Comparison of ENCODE assay signal across 19 cellular contexts in genomic region chr7:156524737-156525597, GRCh38.
"Had no signal": no experiment of that assay in that cellular context is flagged by ENCODE, and none has a peak within 500 bp of the region (broad histone marks: within the 10 kb centered on the region; RNA-seq: fewer than 3 reads in every experiment).

No MANE protein-coding gene starts in this region.

- H3K4me1 ChIP-seq: esophagus squamous epithelium, left lung, lower lobe of right lung, neural progenitor cell, right atrium auricular region, suprapubic skin, thyroid gland had no signal

- H3K27ac Mint-ChIP-seq: memory B cell; mesothelial cell of epicardium; natural killer cell treated with Interleukin-12 subunit alpha and Interleukin-12 subunit beta and Interleukin-15 and Interleukin-18, amount 100 ng/mL, for 72 hours; neural progenitor cell; type B pancreatic cell had no signal

- H3K9me3 ChIP-seq: esophagus squamous epithelium, left lung, lower lobe of right lung, ovary, right atrium auricular region, suprapubic skin, thyroid gland had no signal

- DNase-seq: effector memory CD4-positive, alpha-beta T cell; esophagus squamous epithelium; foreskin fibroblast; left lung; lower lobe of right lung; nucleus accumbens; ovary; stimulated activated CD4-positive, alpha-beta T cell treated with anti-CD3 and anti-CD28 coated beads, Interleukin-2, amount 100 ng/mL, for 48 hours; stimulated activated naive CD8-positive, alpha-beta T cell treated with anti-CD3 and anti-CD28 coated beads, Interleukin-15, Interleukin-2, amounts not matched to agents 100 U/mL and 50 U/mL, for 24 hours; thyroid gland had no signal

- H3K9ac ChIP-seq: neural progenitor cell had no signal

- H3K36me3 ChIP-seq: esophagus squamous epithelium, left lung, lower lobe of right lung, neural progenitor cell, ovary, right atrium auricular region, suprapubic skin, thyroid gland had no signal

- H3K4me1 Mint-ChIP-seq: memory B cell, mesothelial cell of epicardium, neural progenitor cell had no signal

- H3K36me3 Mint-ChIP-seq: mesothelial cell of epicardium; natural killer cell treated with Interleukin-12 subunit alpha and Interleukin-12 subunit beta and Interleukin-15 and Interleukin-18, amount 100 ng/mL, for 72 hours; neural progenitor cell; type B pancreatic cell had no signal

- H3K27ac ChIP-seq: epithelial cell of prostate, esophagus squamous epithelium, left lung, lower lobe of right lung, neural progenitor cell, ovary, right atrium auricular region, suprapubic skin, thyroid gland had no signal

- H3K27me3 ChIP-seq: esophagus squamous epithelium, left lung, neural progenitor cell, ovary, right atrium auricular region, suprapubic skin, thyroid gland had no signal

- H3K4me2 ChIP-seq: neural progenitor cell, smooth muscle cell had no signal

- H3K9me3 Mint-ChIP-seq: mesothelial cell of epicardium; natural killer cell treated with Interleukin-12 subunit alpha and Interleukin-12 subunit beta and Interleukin-15 and Interleukin-18, amount 100 ng/mL, for 72 hours; neural progenitor cell; type B pancreatic cell had no signal

- H3K4me3 Mint-ChIP-seq: memory B cell; mesothelial cell of epicardium; natural killer cell treated with Interleukin-12 subunit alpha and Interleukin-12 subunit beta and Interleukin-15 and Interleukin-18, amount 100 ng/mL, for 72 hours; neural progenitor cell; type B pancreatic cell had no signal

- H2AFZ ChIP-seq: neural progenitor cell had no signal

- ATAC-seq: left lung; lower lobe of right lung; natural killer cell treated with Interleukin-12 subunit alpha and Interleukin-12 subunit beta and Interleukin-15 and Interleukin-18, amount 100 ng/mL, for 72 hours; stimulated activated naive CD8-positive, alpha-beta T cell treated with anti-CD3 and anti-CD28 coated beads, Interleukin-15, Interleukin-2, amounts not matched to agents 100 U/mL and 50 U/mL, for 24 hours had no signal

- H3K4me3 ChIP-seq: esophagus squamous epithelium, left lung, lower lobe of right lung, neural progenitor cell, ovary, right atrium auricular region, smooth muscle cell, suprapubic skin, thyroid gland had no signal
